1 cellular context compared by ENCODE assay signal in genomic region chr2:190657474-190658252, GRCh38.
TF ChIP-seq lines count a peak whose summit lies in the region.

No MANE protein-coding gene starts in this region.

TF ChIP-seq in GM12878, 131 proteins besides CTCF, POLR2A, EP300 and RAD21 (continued from another document):
- TF ChIP-seq, protein P1, sequence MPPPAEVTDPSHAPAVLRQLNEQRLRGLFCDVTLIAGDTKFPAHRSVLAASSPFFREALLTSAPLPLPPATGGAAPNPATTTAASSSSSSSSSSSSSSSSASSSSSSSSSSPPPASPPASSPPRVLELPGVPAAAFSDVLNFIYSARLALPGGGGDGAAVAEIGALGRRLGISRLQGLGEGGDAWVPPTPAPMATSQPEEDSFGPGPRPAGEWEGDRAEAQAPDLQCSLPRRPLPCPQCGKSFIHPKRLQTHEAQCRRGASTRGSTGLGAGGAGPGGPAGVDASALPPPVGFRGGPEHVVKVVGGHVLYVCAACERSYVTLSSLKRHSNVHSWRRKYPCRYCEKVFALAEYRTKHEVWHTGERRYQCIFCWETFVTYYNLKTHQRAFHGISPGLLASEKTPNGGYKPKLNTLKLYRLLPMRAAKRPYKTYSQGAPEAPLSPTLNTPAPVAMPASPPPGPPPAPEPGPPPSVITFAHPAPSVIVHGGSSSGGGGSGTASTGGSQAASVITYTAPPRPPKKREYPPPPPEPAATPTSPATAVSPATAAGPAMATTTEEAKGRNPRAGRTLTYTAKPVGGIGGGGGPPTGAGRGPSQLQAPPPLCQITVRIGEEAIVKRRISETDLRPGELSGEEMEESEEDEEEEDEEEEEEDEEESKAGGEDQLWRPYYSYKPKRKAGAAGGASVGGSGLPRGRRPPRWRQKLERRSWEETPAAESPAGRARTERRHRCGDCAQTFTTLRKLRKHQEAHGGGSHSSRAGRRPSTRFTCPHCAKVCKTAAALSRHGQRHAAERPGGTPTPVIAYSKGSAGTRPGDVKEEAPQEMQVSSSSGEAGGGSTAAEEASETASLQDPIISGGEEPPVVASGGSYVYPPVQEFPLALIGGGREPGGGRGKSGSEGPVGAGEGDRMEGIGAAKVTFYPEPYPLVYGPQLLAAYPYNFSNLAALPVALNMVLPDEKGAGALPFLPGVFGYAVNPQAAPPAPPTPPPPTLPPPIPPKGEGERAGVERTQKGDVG (CRISPR knock-in tag; IDR thresholded peaks at IDR 0.05): no peak
- no peak for TF ChIP-seq POU2F2 (IDR thresholded peaks at IDR 0.05; ENCODE audit: borderline replicate concordance, low read depth, low read length)
- no peak for TF ChIP-seq TARDBP (IDR thresholded peaks at IDR 0.05; ENCODE audit: borderline replicate concordance)
